In genomic region chr17:1853698-1854097, GRCh38 we compare ENCODE assay signal across 29 cellular contexts.
"Had no signal": no experiment of that assay in that cellular context is flagged by ENCODE, and none has a peak within 500 bp of the region (broad histone marks: within the 10 kb centered on the region; RNA-seq: fewer than 3 reads in every experiment).

No MANE protein-coding gene starts in this region.

- H2AFZ ChIP-seq: hepatocyte had no signal

- DNase-seq: colonic mucosa; cortex of kidney; dermis blood vessel endothelial cell; dorsolateral prefrontal cortex; effector CD4-positive, alpha-beta T cell; effector CD8-positive, alpha-beta T cell; effector memory CD4-positive, alpha-beta T cell; effector memory CD8-positive, alpha-beta T cell; endodermal cell; erythroblast; esophagus squamous epithelium; foreskin fibroblast; foreskin keratinocyte; foreskin melanocyte; gastrocnemius medialis; glutamatergic neuron; head of caudate nucleus; heart left ventricle; heart right ventricle had no signal

- H3K4me1 ChIP-seq: colonic mucosa, esophagus muscularis mucosa, esophagus squamous epithelium, foreskin keratinocyte, gastroesophageal sphincter, heart left ventricle, heart right ventricle had no signal

- H3K79me2 ChIP-seq: hepatocyte had no signal

- H3K4me2 ChIP-seq: hepatocyte had no signal

- H3K4me3 ChIP-seq: colonic mucosa, coronary artery, dorsolateral prefrontal cortex, esophagus muscularis mucosa, esophagus squamous epithelium, gastrocnemius medialis, gastroesophageal sphincter, heart left ventricle, heart right ventricle, hepatocyte had no signal

- H3K27me3 ChIP-seq: colonic mucosa, dorsolateral prefrontal cortex, esophagus muscularis mucosa, esophagus squamous epithelium, foreskin keratinocyte, gastrocnemius medialis, gastroesophageal sphincter, heart left ventricle, heart right ventricle, hepatocyte had no signal

- H3K9me3 ChIP-seq: colonic mucosa, esophagus muscularis mucosa, esophagus squamous epithelium, gastrocnemius medialis, gastroesophageal sphincter, heart left ventricle, heart right ventricle had no signal

- ATAC-seq: effector memory CD8-positive, alpha-beta T cell; esophagus mucosa; foreskin keratinocyte; gastrocnemius medialis; gastroesophageal sphincter; heart left ventricle; heart right ventricle had no signal

- H3K27ac ChIP-seq: colonic mucosa, coronary artery, dorsolateral prefrontal cortex, epithelial cell of prostate, esophagus muscularis mucosa, esophagus squamous epithelium, foreskin keratinocyte, gastrocnemius medialis, gastroesophageal sphincter, heart left ventricle, heart right ventricle, hepatocyte had no signal

- FAIRE-seq: colon, endometrium, endothelial cell of umbilical vein, frontal cortex had no signal
